26 cellular contexts compared by ENCODE assay signal in genomic region chr11:99320769-99321290, GRCh38.
"Had no signal": no experiment of that assay in that cellular context is flagged by ENCODE, and none has a peak within 500 bp of the region (broad histone marks: within the 10 kb centered on the region; RNA-seq: fewer than 3 reads in every experiment).

No MANE protein-coding gene starts in this region.

- H3K36me3 ChIP-seq: esophagus muscularis mucosa, left ventricle myocardium inferior, pancreas, suprapubic skin, thyroid gland had no signal

- FAIRE-seq: kidney, pancreas, urothelium cell line had no signal

- H3K27me3 Mint-ChIP-seq: naive B cell, progenitor cell of endocrine pancreas, type B pancreatic cell had no signal

- H3K27me3 ChIP-seq: dorsolateral prefrontal cortex, esophagus muscularis mucosa, hepatocyte, pancreas, suprapubic skin, thyroid gland had no signal

- DNase-seq: cortex of kidney; dorsolateral prefrontal cortex; effector CD8-positive, alpha-beta T cell; foreskin melanocyte; head of caudate nucleus; kidney; left cardiac atrium; left ventricle myocardium inferior; mesendoderm; naive B cell; occipital lobe; pancreas; right cardiac atrium; stimulated activated CD4-positive, alpha-beta T cell treated with anti-CD3 and anti-CD28 coated beads, Interleukin-2, amount 100 ng/mL, for 48 hours; stimulated activated naive CD8-positive, alpha-beta T cell treated with anti-CD3 and anti-CD28 coated beads, Interleukin-15, Interleukin-2, amounts not matched to agents 100 U/mL and 50 U/mL, for 24 hours; thyroid gland had no signal

- H3K4me1 ChIP-seq: pancreas, suprapubic skin, thyroid gland had no signal

- H3K4me3 ChIP-seq: dorsolateral prefrontal cortex, esophagus muscularis mucosa, hepatocyte, left ventricle myocardium inferior, lung, pancreas, smooth muscle cell, suprapubic skin, thyroid gland had no signal

- H3K27ac Mint-ChIP-seq: nephron; progenitor cell of endocrine pancreas; stimulated activated effector memory CD8-positive, alpha-beta T cell treated with anti-CD3 and anti-CD28 coated beads, Interleukin-12 subunit alpha, Interleukin-12 subunit beta, amount 100 ng/mL, for 72 hours; type B pancreatic cell had no signal

- H3K4me3 Mint-ChIP-seq: naive B cell; nephron; stimulated activated effector memory CD8-positive, alpha-beta T cell treated with anti-CD3 and anti-CD28 coated beads, Interleukin-12 subunit alpha, Interleukin-12 subunit beta, amount 100 ng/mL, for 72 hours; type B pancreatic cell had no signal

- H3K9me3 Mint-ChIP-seq: nephron, type B pancreatic cell had no signal

- H3K36me3 Mint-ChIP-seq: naive B cell; stimulated activated effector memory CD8-positive, alpha-beta T cell treated with anti-CD3 and anti-CD28 coated beads, Interleukin-12 subunit alpha, Interleukin-12 subunit beta, amount 100 ng/mL, for 72 hours; type B pancreatic cell had no signal

- H3K27ac ChIP-seq: dorsolateral prefrontal cortex, esophagus muscularis mucosa, hepatocyte, left ventricle myocardium inferior, pancreas, suprapubic skin, thyroid gland had no signal

- H3K4me1 Mint-ChIP-seq: naive B cell; stimulated activated effector memory CD8-positive, alpha-beta T cell treated with anti-CD3 and anti-CD28 coated beads, Interleukin-12 subunit alpha, Interleukin-12 subunit beta, amount 100 ng/mL, for 72 hours had no signal

- ATAC-seq: pancreas; right cardiac atrium; stimulated activated effector memory CD8-positive, alpha-beta T cell treated with anti-CD3 and anti-CD28 coated beads, Interleukin-12 subunit alpha, Interleukin-12 subunit beta, amount 100 ng/mL, for 72 hours; stimulated activated naive CD8-positive, alpha-beta T cell treated with anti-CD3 and anti-CD28 coated beads, Interleukin-15, Interleukin-2, amounts not matched to agents 100 U/mL and 50 U/mL, for 24 hours had no signal

- H3K4me2 ChIP-seq: hepatocyte, smooth muscle cell had no signal

- H3K9me3 ChIP-seq: esophagus muscularis mucosa, left ventricle myocardium inferior, pancreas, suprapubic skin, thyroid gland had no signal

- H2AFZ ChIP-seq: hepatocyte had no signal
